In genomic region chr7:74193913-74194312, GRCh38 we compare ENCODE assay signal across 3 cellular contexts.
TF ChIP-seq lines count a peak whose summit lies in the region.

No MANE protein-coding gene starts in this region.

TF ChIP-seq in A549, 52 proteins besides CTCF, POLR2A, EP300 and RAD21:
- TF ChIP-seq, protein P1, sequence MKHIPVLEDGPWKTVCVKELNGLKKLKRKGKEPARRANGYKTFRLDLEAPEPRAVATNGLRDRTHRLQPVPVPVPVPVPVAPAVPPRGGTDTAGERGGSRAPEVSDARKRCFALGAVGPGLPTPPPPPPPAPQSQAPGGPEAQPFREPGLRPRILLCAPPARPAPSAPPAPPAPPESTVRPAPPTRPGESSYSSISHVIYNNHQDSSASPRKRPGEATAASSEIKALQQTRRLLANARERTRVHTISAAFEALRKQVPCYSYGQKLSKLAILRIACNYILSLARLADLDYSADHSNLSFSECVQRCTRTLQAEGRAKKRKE (CRISPR knock-in tag; IDR thresholded peaks at IDR 0.05; ENCODE audit: low read depth), result no peak
- TF ChIP-seq FOSB (CRISPR knock-in tag; IDR thresholded peaks at IDR 0.05) (no peak), CHD2 (IDR thresholded peaks at IDR 0.05; ENCODE audit: low read length, partially characterized antibody) (no peak), SMC3 (IDR thresholded peaks at IDR 0.05) (no peak), POLR2AphosphoS2 (conservative IDR thresholded peaks at IDR 0.05; ENCODE audit: low read length) (0 out of 2 replicates have a peak, but pooled peaks have one; percentile 2)
TF ChIP-seq in A549: peak in this region for 1.

TF ChIP-seq in GM12891, 5 proteins besides CTCF, POLR2A, EP300 and RAD21:
- TF ChIP-seq POLR2AphosphoS5 (IDR thresholded peaks at IDR 0.05; ENCODE audit: low read depth, low read length), result peak; percentile 62
- no peak for TF ChIP-seq SPI1 (IDR thresholded peaks at IDR 0.05; ENCODE audit: low read depth, low read length)
TF ChIP-seq in GM12891: peak in this region for 1.

TF ChIP-seq in GM12878, 131 proteins besides CTCF, POLR2A, EP300 and RAD21:
- peak; percentile 27; the same call in 1 of the 2 replicates for TF ChIP-seq POLR2AphosphoS5 (IDR thresholded peaks at IDR 0.05; ENCODE audit: low read length)
- TF ChIP-seq KDM1A (IDR thresholded peaks at IDR 0.05; ENCODE audit: borderline replicate concordance), result no peak
